1 cellular context compared by ENCODE assay signal in genomic region chr1:174942547-174943255, GRCh38.
TF ChIP-seq lines count a peak whose summit lies in the region.

No MANE protein-coding gene starts in this region.

TF ChIP-seq in HepG2, 621 proteins besides CTCF, POLR2A, EP300 and RAD21 (continued from another document and continues in another):
- TF ChIP-seq ZNF556 (CRISPR knock-in tag; IDR thresholded peaks at IDR 0.05; ENCODE audit: borderline replicate concordance) (peak; percentile 54; the same call in 1 of the 2 replicates), ZBED4 (CRISPR knock-in tag; IDR thresholded peaks at IDR 0.05; ENCODE audit: borderline replicate concordance) (no peak), GPN1 (CRISPR knock-in tag; IDR thresholded peaks at IDR 0.05; ENCODE audit: borderline replicate concordance) (no peak), FOSL1 (CRISPR knock-in tag; IDR thresholded peaks at IDR 0.05; ENCODE audit: borderline replicate concordance) (no peak), HDAC1 (CRISPR knock-in tag; IDR thresholded peaks at IDR 0.05) (no peak; the same call in 1 of the 2 replicates), SIN3A (IDR thresholded peaks at IDR 0.05; ENCODE audit: borderline replicate concordance, low read depth, low read length) (no peak), ZNF362 (CRISPR knock-in tag; IDR thresholded peaks at IDR 0.05; ENCODE audit: borderline replicate concordance) (no peak), ZNF713 (CRISPR knock-in tag; IDR thresholded peaks at IDR 0.05) (no peak), MNT (IDR thresholded peaks at IDR 0.05) (no peak), ZGPAT (CRISPR knock-in tag; IDR thresholded peaks at IDR 0.05) (peak; percentile 71), ZNF354B (CRISPR knock-in tag; IDR thresholded peaks at IDR 0.05) (no peak), ZSCAN12 (CRISPR knock-in tag; IDR thresholded peaks at IDR 0.05) (no peak), ZNF704 (CRISPR knock-in tag; IDR thresholded peaks at IDR 0.05; ENCODE audit: borderline replicate concordance) (no peak), GMEB2 (CRISPR knock-in tag; IDR thresholded peaks at IDR 0.05; ENCODE audit: low read depth) (no peak), KLF13 (CRISPR knock-in tag; IDR thresholded peaks at IDR 0.05) (no peak), ARNT2 (CRISPR knock-in tag; IDR thresholded peaks at IDR 0.05; ENCODE audit: low read depth) (no peak), YEATS2 (CRISPR knock-in tag; IDR thresholded peaks at IDR 0.05; ENCODE audit: borderline replicate concordance) (no peak), ZNF850 (CRISPR knock-in tag; conservative IDR thresholded peaks at IDR 0.05) (no peak), MXD1 (CRISPR knock-in tag; IDR thresholded peaks at IDR 0.05) (no peak), RERE (CRISPR knock-in tag; IDR thresholded peaks at IDR 0.05; ENCODE audit: low read depth) (no peak), RFX3 (CRISPR knock-in tag; IDR thresholded peaks at IDR 0.05) (no peak), KLF16 (CRISPR knock-in tag; IDR thresholded peaks at IDR 0.05) (0 out of 4 replicates have a peak, but pooled peaks of 1 of the 2 experiments have one; percentile 30), AGO2 (optimal IDR thresholded peaks at IDR 0.05; ENCODE audit: low read depth, low read length) (no peak), RFXAP (CRISPR knock-in tag; IDR thresholded peaks at IDR 0.05; ENCODE audit: borderline replicate concordance) (peak; percentile 46; the same call in 1 of the 2 replicates), EED (CRISPR knock-in tag; IDR thresholded peaks at IDR 0.05) (no peak), MIXL1 (CRISPR knock-in tag; IDR thresholded peaks at IDR 0.05) (peak; percentile 74), CEBPB (IDR thresholded peaks at IDR 0.05; ENCODE audit: borderline replicate concordance, low read depth, low read length) (peak; percentile 97), RXRB (CRISPR knock-in tag; IDR thresholded peaks at IDR 0.05; ENCODE audit: borderline replicate concordance) (peak; percentile 83; the same call in 1 of the 2 replicates), EHMT2 (IDR thresholded peaks at IDR 0.05; ENCODE audit: borderline replicate concordance, low read depth, low read length) (no peak; the same call in 1 of the 2 replicates), TMF1 (CRISPR knock-in tag; IDR thresholded peaks at IDR 0.05; ENCODE audit: low read depth) (no peak), KDM1A (CRISPR knock-in tag; IDR thresholded peaks at IDR 0.05) (0 out of 2 replicates have a peak, but pooled peaks have one; percentile 46), ZNF30 (CRISPR knock-in tag; IDR thresholded peaks at IDR 0.05) (no peak), ZNF572 (CRISPR knock-in tag; IDR thresholded peaks at IDR 0.05) (no peak), CREBL2 (CRISPR knock-in tag; IDR thresholded peaks at IDR 0.05; ENCODE audit: borderline replicate concordance) (no peak), ZNF329 (CRISPR knock-in tag; IDR thresholded peaks at IDR 0.05; ENCODE audit: low read depth) (no peak), CENPT (CRISPR knock-in tag; IDR thresholded peaks at IDR 0.05; ENCODE audit: low read depth) (no peak), ZNF263 (CRISPR knock-in tag; IDR thresholded peaks at IDR 0.05) (peak; percentile 97), GZF1 (CRISPR knock-in tag; IDR thresholded peaks at IDR 0.05) (no peak), ZFP90 (CRISPR knock-in tag; IDR thresholded peaks at IDR 0.05; ENCODE audit: borderline replicate concordance) (no peak), CREB3 (CRISPR knock-in tag; IDR thresholded peaks at IDR 0.05) (no peak), KLF9 (CRISPR knock-in tag; IDR thresholded peaks at IDR 0.05; ENCODE audit: low read depth) (no peak), IRX3 (CRISPR knock-in tag; IDR thresholded peaks at IDR 0.05; ENCODE audit: borderline replicate concordance, low read depth) (no peak), ATF7 (IDR thresholded peaks at IDR 0.05) (no peak), ATF7 (CRISPR knock-in tag; IDR thresholded peaks at IDR 0.05) (no peak), TARDBP (CRISPR knock-in tag; IDR thresholded peaks at IDR 0.05) (peak; percentile 76), SIX4 (CRISPR knock-in tag; IDR thresholded peaks at IDR 0.05) (no peak), ZNF749 (CRISPR knock-in tag; IDR thresholded peaks at IDR 0.05; ENCODE audit: borderline replicate concordance) (no peak)
